ENCODE assay signal across 1 cellular context in the genomic region with DNA sequence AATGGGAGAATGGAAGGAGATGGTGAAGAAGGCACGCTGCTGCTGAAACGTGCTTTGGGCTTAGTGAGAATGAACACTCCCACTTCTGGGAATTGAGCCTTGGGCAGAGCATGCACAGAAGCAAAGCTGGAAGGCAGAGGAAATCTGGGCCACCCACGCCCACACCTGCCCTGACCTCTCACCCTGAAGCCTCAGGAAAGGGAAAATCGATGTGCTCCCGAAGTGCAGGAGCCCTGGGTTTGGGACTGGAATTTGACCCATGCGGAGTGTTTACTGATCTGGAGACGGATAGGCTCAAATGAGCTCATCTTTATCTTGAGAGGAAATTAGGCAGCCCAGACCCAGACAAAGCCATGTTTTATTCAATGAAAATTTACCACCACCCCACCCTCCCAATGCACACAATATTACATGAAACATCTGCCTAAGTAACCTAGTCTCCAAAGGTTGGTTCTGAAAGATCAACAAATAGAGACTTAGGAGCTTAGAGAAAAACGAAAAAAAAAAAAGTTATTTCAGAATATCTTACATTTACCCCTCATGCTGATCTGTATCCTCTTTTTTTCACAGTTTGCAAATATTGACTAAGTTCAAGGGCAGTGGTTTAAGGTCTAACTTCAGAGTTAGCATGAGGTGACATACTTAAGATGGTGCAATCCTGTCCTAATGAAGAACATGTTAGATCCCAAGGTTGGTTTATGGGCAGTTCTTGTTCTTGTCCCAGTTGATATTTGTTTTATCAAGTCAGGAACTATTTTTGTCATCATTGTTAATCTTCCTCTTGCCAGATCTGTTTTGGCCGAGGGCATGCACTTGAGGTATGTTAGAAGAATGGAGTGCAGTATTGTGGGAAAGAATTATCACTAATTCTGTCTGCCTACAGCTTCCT.
TF ChIP-seq lines count a peak whose summit lies in the region.

No MANE protein-coding gene starts in this region.

TF ChIP-seq in liver, 16 proteins besides CTCF, POLR2A, EP300 and RAD21 (continued from another document):
- TF ChIP-seq, protein P1, sequence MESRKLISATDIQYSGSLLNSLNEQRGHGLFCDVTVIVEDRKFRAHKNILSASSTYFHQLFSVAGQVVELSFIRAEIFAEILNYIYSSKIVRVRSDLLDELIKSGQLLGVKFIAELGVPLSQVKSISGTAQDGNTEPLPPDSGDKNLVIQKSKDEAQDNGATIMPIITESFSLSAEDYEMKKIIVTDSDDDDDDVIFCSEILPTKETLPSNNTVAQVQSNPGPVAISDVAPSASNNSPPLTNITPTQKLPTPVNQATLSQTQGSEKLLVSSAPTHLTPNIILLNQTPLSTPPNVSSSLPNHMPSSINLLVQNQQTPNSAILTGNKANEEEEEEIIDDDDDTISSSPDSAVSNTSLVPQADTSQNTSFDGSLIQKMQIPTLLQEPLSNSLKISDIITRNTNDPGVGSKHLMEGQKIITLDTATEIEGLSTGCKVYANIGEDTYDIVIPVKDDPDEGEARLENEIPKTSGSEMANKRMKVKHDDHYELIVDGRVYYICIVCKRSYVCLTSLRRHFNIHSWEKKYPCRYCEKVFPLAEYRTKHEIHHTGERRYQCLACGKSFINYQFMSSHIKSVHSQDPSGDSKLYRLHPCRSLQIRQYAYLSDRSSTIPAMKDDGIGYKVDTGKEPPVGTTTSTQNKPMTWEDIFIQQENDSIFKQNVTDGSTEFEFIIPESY (IDR thresholded peaks at IDR 0.05) = peak; percentile 83
- peak; percentile 87 to 90 for TF ChIP-seq HNF4A (conservative IDR thresholded peaks at IDR 0.05)
- peak; percentile 94 for TF ChIP-seq SP1 (IDR thresholded peaks at IDR 0.05)
- TF ChIP-seq HNF4G (IDR thresholded peaks at IDR 0.05) = peak; percentile 78
- peak; percentile 78 for TF ChIP-seq FOXA2 (IDR thresholded peaks at IDR 0.05)
- TF ChIP-seq RXRA (IDR thresholded peaks at IDR 0.05) = peak; percentile 93 to 96
- peak; percentile 78 for TF ChIP-seq YY1 (IDR thresholded peaks at IDR 0.05)
- no peak for TF ChIP-seq TAF1 (conservative IDR thresholded peaks at IDR 0.05)
- peak; percentile 95 for TF ChIP-seq JUND (IDR thresholded peaks at IDR 0.05)
- TF ChIP-seq GABPA (IDR thresholded peaks at IDR 0.05 in 1 of 2, conservative IDR thresholded peaks at IDR 0.05 in 1 of 2) = no peak
- peak; percentile 80 for TF ChIP-seq FOXA1 (IDR thresholded peaks at IDR 0.05)
- TF ChIP-seq NR2F2 (IDR thresholded peaks at IDR 0.05) = peak; percentile 92
- TF ChIP-seq, protein P2, sequence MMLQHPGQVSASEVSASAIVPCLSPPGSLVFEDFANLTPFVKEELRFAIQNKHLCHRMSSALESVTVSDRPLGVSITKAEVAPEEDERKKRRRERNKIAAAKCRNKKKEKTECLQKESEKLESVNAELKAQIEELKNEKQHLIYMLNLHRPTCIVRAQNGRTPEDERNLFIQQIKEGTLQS (IDR thresholded peaks at IDR 0.05) = peak; percentile 48
